Comparison of ENCODE assay signal across 21 cellular contexts in the genomic region with DNA sequence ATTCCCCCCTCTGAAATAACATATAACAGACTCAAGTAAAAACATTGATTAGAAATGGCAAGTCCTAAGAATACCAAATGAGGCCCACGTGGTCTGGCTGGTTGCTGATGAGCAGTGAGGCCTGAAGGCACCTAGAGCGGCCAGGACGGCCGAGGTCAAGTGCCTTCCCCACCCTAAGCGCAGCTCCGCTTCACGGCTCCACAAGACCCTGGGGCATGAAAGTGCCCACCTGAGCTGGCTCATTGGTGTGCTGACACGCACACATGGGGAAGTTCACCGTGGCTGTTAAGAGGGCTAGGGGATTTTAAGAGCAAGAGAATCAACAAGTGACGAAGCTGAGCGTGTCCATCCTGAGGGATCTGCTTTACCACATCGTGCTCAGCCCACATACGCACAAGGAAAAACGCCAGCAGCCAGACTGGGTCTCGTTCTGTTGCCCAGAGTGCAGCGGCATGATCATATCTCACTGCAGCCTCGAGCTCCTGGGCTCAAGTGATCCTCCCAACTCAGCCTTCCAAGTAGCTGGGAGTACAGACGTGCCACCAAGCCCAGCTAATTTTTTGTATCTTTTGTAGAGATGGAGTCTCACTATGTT. TPM values are rescaled to one million over a fixed set of nuclear protein-coding genes. Genes with fewer than 3 reads are reported as not detected.
DNase-seq lines count a peak whose midpoint lies in the region; ATAC-seq and TF ChIP-seq lines count a peak whose summit lies in the region.
"Had no signal": no experiment of that assay in that cellular context is flagged by ENCODE, and none has a peak within 500 bp of the region (broad histone marks: within the 10 kb centered on the region; RNA-seq: fewer than 3 reads in every experiment).

No MANE protein-coding gene starts in this region.

- H3K27me3 ChIP-seq in right atrium auricular region, result no peaks in the 10 kb centered on the region
- no peaks in the 10 kb centered on the region for H3K27me3 ChIP-seq in neural cell (ENCODE audit: insufficient read depth, low read depth, low read length)

- no peak for TF ChIP-seq EP300 in neural cell (conservative IDR thresholded peaks at IDR 0.05; ENCODE audit: poor library complexity, severe bottlenecking)

- no peaks in the 10 kb centered on the region for H3F3A ChIP-seq in neural cell (ENCODE audit: insufficient read depth, low read length, poor library complexity, severe bottlenecking)

- H3K9me3 ChIP-seq in right atrium auricular region (no peaks in the 10 kb centered on the region), neural cell (ENCODE audit: low read length) (no peaks in the 10 kb centered on the region)
- H3K9me3 ChIP-seq: HAP-1 had no signal

- no peak overlapping the region for H3K4me2 ChIP-seq in neural cell (ENCODE audit: low read length)

- H3K36me3 ChIP-seq in right atrium auricular region (peaks cover 27% of the 10 kb centered on the region), neural cell (ENCODE audit: insufficient read depth, low read length) (no peaks in the 10 kb centered on the region)

- TF ChIP-seq CTCF in right atrium auricular region (IDR thresholded peaks at IDR 0.05), result no peak
- no peak for TF ChIP-seq CTCF in chondrocyte (IDR thresholded peaks at IDR 0.05)
- TF ChIP-seq CTCF in neural cell (IDR thresholded peaks at IDR 0.05; ENCODE audit: poor library complexity, severe bottlenecking), result no peak
- TF ChIP-seq CTCF in glutamatergic neuron (IDR thresholded peaks at IDR 0.05; ENCODE audit: partially characterized antibody, unreplicated experiment), result no peak

- no peaks in the 10 kb centered on the region for H3K4me1 ChIP-seq in right atrium auricular region
- H3K4me1 ChIP-seq: HAP-1 had no signal

- peaks cover 47% of the 10 kb centered on the region for H3K36me3 Mint-ChIP-seq in chondrocyte (ENCODE audit: low read depth)
- H3K36me3 Mint-ChIP-seq in stimulated activated effector memory CD8-positive, alpha-beta T cell treated with anti-CD3 and anti-CD28 coated beads, Interleukin-12 subunit alpha, Interleukin-12 subunit beta, amount 100 ng/mL, for 72 hours, result peaks cover 90% of the 10 kb centered on the region
- peaks cover 4% of the 10 kb centered on the region for H3K36me3 Mint-ChIP-seq in glutamatergic neuron (ENCODE audit: unreplicated experiment)

- no peaks in the 10 kb centered on the region for H3K79me2 ChIP-seq in neural cell (replicated peaks; ENCODE audit: insufficient read depth, low read length)

- no peak for ATAC-seq in Right ventricle myocardium inferior
- ATAC-seq in stimulated activated effector memory CD8-positive, alpha-beta T cell treated with anti-CD3 and anti-CD28 coated beads, Interleukin-12 subunit alpha, Interleukin-12 subunit beta, amount 100 ng/mL, for 72 hours, result no peak
- ATAC-seq: PC-3 had no signal

- H3K27me3 Mint-ChIP-seq in chondrocyte (ENCODE audit: low read depth) (no peaks in the 10 kb centered on the region), glutamatergic neuron (ENCODE audit: unreplicated experiment) (peaks cover 2% of the 10 kb centered on the region)

- peaks cover 36% of the 10 kb centered on the region for H3K4me1 Mint-ChIP-seq in chondrocyte (ENCODE audit: low read depth)
- H3K4me1 Mint-ChIP-seq in stimulated activated effector memory CD8-positive, alpha-beta T cell treated with anti-CD3 and anti-CD28 coated beads, Interleukin-12 subunit alpha, Interleukin-12 subunit beta, amount 100 ng/mL, for 72 hours, result no peaks in the 10 kb centered on the region
- peaks cover 23% of the 10 kb centered on the region for H3K4me1 Mint-ChIP-seq in glutamatergic neuron (ENCODE audit: low read depth, unreplicated experiment)

- no peak overlapping the region for H3K4me3 ChIP-seq in right atrium auricular region
- H3K4me3 ChIP-seq in neural cell (ENCODE audit: low read length), result no peak overlapping the region
- H3K4me3 ChIP-seq: GM23248, HAP-1 had no signal

- H3K27ac ChIP-seq in right atrium auricular region (no peak overlapping the region), neural cell (ENCODE audit: low read length) (peak overlapping the region; percentile 59)
- H3K27ac ChIP-seq: GM23248 had no signal

- peak overlapping the region; percentile 22 for H3K9ac ChIP-seq in neural cell (ENCODE audit: low read length)
- H3K9ac ChIP-seq: GM23248 had no signal

- no peaks in the 10 kb centered on the region for H4K20me1 ChIP-seq in neural cell (ENCODE audit: insufficient read depth)

- H3K9me3 Mint-ChIP-seq in chondrocyte (ENCODE audit: low read depth) (no peaks in the 10 kb centered on the region), glutamatergic neuron (ENCODE audit: unreplicated experiment) (no peaks in the 10 kb centered on the region)
- no peaks in the 10 kb centered on the region for H3K9me3 Mint-ChIP-seq in stimulated activated effector memory CD8-positive, alpha-beta T cell treated with anti-CD3 and anti-CD28 coated beads, Interleukin-12 subunit alpha, Interleukin-12 subunit beta, amount 100 ng/mL, for 72 hours

- H3K27ac Mint-ChIP-seq in chondrocyte (ENCODE audit: unreplicated experiment), result peak overlapping the region; percentile 30
- no peak overlapping the region for H3K27ac Mint-ChIP-seq in stimulated activated effector memory CD8-positive, alpha-beta T cell treated with anti-CD3 and anti-CD28 coated beads, Interleukin-12 subunit alpha, Interleukin-12 subunit beta, amount 100 ng/mL, for 72 hours
- H3K27ac Mint-ChIP-seq in glutamatergic neuron (ENCODE audit: unreplicated experiment), result no peak overlapping the region

- DNase-seq in right atrium auricular region (ENCODE audit: low spot score) (peak; percentile 49), Right ventricle myocardium inferior (ENCODE audit: missing footprints) (no peak), chondrocyte (ENCODE audit: low spot score) (no peak), NCI-H128 (lab: John Stamatoyannopoulos, UW; ENCODE audit: unreplicated experiment) (no peak), glutamatergic neuron (no peak), SIG-M5 treated with dmso at 0.1 percent for 504 hours (lab: John Stamatoyannopoulos, UW; ENCODE audit: unreplicated experiment) (no peak)
- no peak for DNase-seq in stimulated activated effector memory CD8-positive, alpha-beta T cell treated with anti-CD3 and anti-CD28 coated beads, Interleukin-12 subunit alpha, Interleukin-12 subunit beta, amount 100 ng/mL, for 72 hours (ENCODE audit: low spot score in 2 of 2)
- DNase-seq: DMS153; DND-41; GM23248; KBM-7; NCI-H1105 treated with DMSO at 0.1 percent for 48 hours; NCI-H2029; NCI-H446 treated with DMSO at 0.1 percent for 48 hours; NCI-H526; NCI-H82; NK-92 treated with Interleukin-12 subunit alpha and Interleukin-12 subunit beta, amount 100 ng/mL, for 24 hours; PC-3; Right ventricle myocardium superior had no signal

- H3K4me3 Mint-ChIP-seq in chondrocyte (ENCODE audit: unreplicated experiment) (no peak overlapping the region), glutamatergic neuron (ENCODE audit: unreplicated experiment) (no peak overlapping the region)
- H3K4me3 Mint-ChIP-seq in stimulated activated effector memory CD8-positive, alpha-beta T cell treated with anti-CD3 and anti-CD28 coated beads, Interleukin-12 subunit alpha, Interleukin-12 subunit beta, amount 100 ng/mL, for 72 hours, result no peak overlapping the region

- no peak for TF ChIP-seq RAD21 in neural cell (conservative IDR thresholded peaks at IDR 0.05)

- no peaks in the 10 kb centered on the region for H3K9me2 ChIP-seq in neural cell (ENCODE audit: insufficient read depth, low read length)

- H2AFZ ChIP-seq in neural cell (ENCODE audit: low read depth, low read length), result no peak overlapping the region
- H2AFZ ChIP-seq: GM23248 had no signal

- intact Hi-C loops in Right ventricle myocardium inferior (cut with DNase I), result no loop called here

TF ChIP-seq in neural cell, 6 proteins besides CTCF, POLR2A, EP300 and RAD21:
- no peak for TF ChIP-seq POLR2AphosphoS5 (IDR thresholded peaks at IDR 0.05)
- TF ChIP-seq, protein P1, sequence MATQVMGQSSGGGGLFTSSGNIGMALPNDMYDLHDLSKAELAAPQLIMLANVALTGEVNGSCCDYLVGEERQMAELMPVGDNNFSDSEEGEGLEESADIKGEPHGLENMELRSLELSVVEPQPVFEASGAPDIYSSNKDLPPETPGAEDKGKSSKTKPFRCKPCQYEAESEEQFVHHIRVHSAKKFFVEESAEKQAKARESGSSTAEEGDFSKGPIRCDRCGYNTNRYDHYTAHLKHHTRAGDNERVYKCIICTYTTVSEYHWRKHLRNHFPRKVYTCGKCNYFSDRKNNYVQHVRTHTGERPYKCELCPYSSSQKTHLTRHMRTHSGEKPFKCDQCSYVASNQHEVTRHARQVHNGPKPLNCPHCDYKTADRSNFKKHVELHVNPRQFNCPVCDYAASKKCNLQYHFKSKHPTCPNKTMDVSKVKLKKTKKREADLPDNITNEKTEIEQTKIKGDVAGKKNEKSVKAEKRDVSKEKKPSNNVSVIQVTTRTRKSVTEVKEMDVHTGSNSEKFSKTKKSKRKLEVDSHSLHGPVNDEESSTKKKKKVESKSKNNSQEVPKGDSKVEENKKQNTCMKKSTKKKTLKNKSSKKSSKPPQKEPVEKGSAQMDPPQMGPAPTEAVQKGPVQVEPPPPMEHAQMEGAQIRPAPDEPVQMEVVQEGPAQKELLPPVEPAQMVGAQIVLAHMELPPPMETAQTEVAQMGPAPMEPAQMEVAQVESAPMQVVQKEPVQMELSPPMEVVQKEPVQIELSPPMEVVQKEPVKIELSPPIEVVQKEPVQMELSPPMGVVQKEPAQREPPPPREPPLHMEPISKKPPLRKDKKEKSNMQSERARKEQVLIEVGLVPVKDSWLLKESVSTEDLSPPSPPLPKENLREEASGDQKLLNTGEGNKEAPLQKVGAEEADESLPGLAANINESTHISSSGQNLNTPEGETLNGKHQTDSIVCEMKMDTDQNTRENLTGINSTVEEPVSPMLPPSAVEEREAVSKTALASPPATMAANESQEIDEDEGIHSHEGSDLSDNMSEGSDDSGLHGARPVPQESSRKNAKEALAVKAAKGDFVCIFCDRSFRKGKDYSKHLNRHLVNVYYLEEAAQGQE (IDR thresholded peaks at IDR 0.05; ENCODE audit: borderline replicate concordance), result no peak
- no peak for TF ChIP-seq SMC3 (conservative IDR thresholded peaks at IDR 0.05; ENCODE audit: poor library complexity)
- TF ChIP-seq EZH2 (IDR thresholded peaks at IDR 0.05; ENCODE audit: borderline replicate concordance, insufficient read depth, low read length, poor library complexity, severe bottlenecking), result no peak
- TF ChIP-seq TAF1 (IDR thresholded peaks at IDR 0.05; ENCODE audit: low read depth), result no peak
- TF ChIP-seq MXI1 (conservative IDR thresholded peaks at IDR 0.05; ENCODE audit: poor library complexity, severe bottlenecking), result no peak
TF ChIP-seq in neural cell: peak in this region for 0.

RNA-seq across cellular contexts. Expression of a gene that starts 22.4 kb away (rescaled TPM):
- total RNA-seq in right atrium auricular region (10 to 100 TPM; 25.8 to 37.5 TPM), Right ventricle myocardium inferior (44.1 TPM), chondrocyte (127 to 131 TPM (median 130 TPM) in 3 replicates), glutamatergic neuron (ENCODE audit: unreplicated experiment) (44.5 TPM)
- polyA plus RNA-seq in neural cell, result 26.4 and 26.9 TPM in 2 replicates
- polyA minus RNA-seq in neural cell, result 19.2 and 22.5 TPM in 2 replicates
